Comparison of ENCODE assay signal across 11 cellular contexts in genomic region chr3:58021072-58021959, GRCh38. TPM values are rescaled to one million over a fixed set of nuclear protein-coding genes. Genes with fewer than 3 reads are reported as not detected.
DNase-seq lines count a peak whose midpoint lies in the region; ATAC-seq, FAIRE-seq and TF ChIP-seq lines count a peak whose summit lies in the region.
"Had no signal": no experiment of that assay in that cellular context is flagged by ENCODE, and none has a peak within 500 bp of the region (broad histone marks: within the 10 kb centered on the region; RNA-seq: fewer than 3 reads in every experiment).

No MANE protein-coding gene starts in this region.

- TF ChIP-seq CTCF in HCT116 (IDR thresholded peaks at IDR 0.05 in 2 of 3, conservative IDR thresholded peaks at IDR 0.05 in 1 of 3; ENCODE audit: borderline replicate concordance in 1 of 3, insufficient read depth in 1 of 3, low read depth in 2 of 3, low read length in 2 of 3) (no peak), gastroesophageal sphincter (IDR thresholded peaks at IDR 0.05) (no peak), prostate gland (IDR thresholded peaks at IDR 0.05) (no peak), GM13977 (IDR thresholded peaks at IDR 0.05; ENCODE audit: extremely low read depth, insufficient read depth, missing control alignments) (no peak)

- RAD21 ChIA-PET in HCT116 (lab: Charles Lee; ENCODE audit: low non-redundant PET in 1 of 2, low total read pairs in 2 of 2, uncharacterized antibody in 2 of 2, unreplicated experiment in 2 of 2) = interaction anchor here in 1 of 2 experiments (0.6 kb wide), 1 partner anchor 81 kb away, joined by 4 read pairs; no protein-coding TSS in a partner anchor

- POLR2A ChIA-PET in HCT116 (lab: Charles Lee) = no interaction called here

- DNase-seq in HCT116 (ENCODE audit: low read depth, low spot score) (no peak), NCI-H526 treated with DMSO at 0.1 percent for 48 hours (lab: John Stamatoyannopoulos, UW) (peak; percentile 21), prostate gland (ENCODE audit: low spot score) (no peak), GM12892 (ENCODE audit: insufficient read length) (no peak), GM13977 (ENCODE audit: low spot score) (no peak), cerebellar nuclear complex (lab: John Stamatoyannopoulos, UW) (no peak), immature natural killer cell (no peak)
- DNase-seq: NCI-H1930; stimulated activated CD4-positive, alpha-beta T cell treated with anti-CD3 and anti-CD28 coated beads, Interleukin-4, amount 100 ng/mL, for 24 hours had no signal

- H3K4me1 Mint-ChIP-seq in immature natural killer cell = peaks cover 2 to 22% of the 10 kb centered on the region in 2 donors

- H3K27ac ChIP-seq in HCT116 (ENCODE audit: low read depth, low read length) (no peak overlapping the region; the same call in 1 of the 2 replicates), gastroesophageal sphincter (peak overlapping the region; percentile 80 to 88 (median 86)), prostate gland (peak overlapping the region; percentile 67 to 84)

- H3K27me3 ChIP-seq in HCT116 (ENCODE audit: insufficient read depth, low read length) (no peaks in the 10 kb centered on the region), gastroesophageal sphincter (no peaks in the 10 kb centered on the region), prostate gland (replicated peaks; ENCODE audit: insufficient read depth) (no peaks in the 10 kb centered on the region)

- TF ChIP-seq EP300 in gastroesophageal sphincter (IDR thresholded peaks at IDR 0.05) = no peak

- peak; percentile 13; the same call in 1 of the 2 replicates for TF ChIP-seq RAD21 in HCT116 (IDR thresholded peaks at IDR 0.05; ENCODE audit: low read depth)

- peak overlapping the region; percentile 52 for H3K4me2 ChIP-seq in HCT116 (ENCODE audit: low read length)

- H3K4me1 ChIP-seq in HCT116 (ENCODE audit: control insufficient read depth in 1 of 2, insufficient read depth in 2 of 2, low read length in 2 of 2) (peaks cover 41 to 54% of the 10 kb centered on the region in 2 experiments), gastroesophageal sphincter (peaks cover 8 to 99% (median 47%) of the 10 kb centered on the region in 3 donors), prostate gland (replicated peaks) (peaks cover 49% of the 10 kb centered on the region)

- H3K9me3 ChIP-seq in HCT116 (ENCODE audit: control insufficient read depth in 1 of 2, insufficient read depth in 1 of 2, low read depth in 1 of 2, low read length in 2 of 2) = no peaks in the 10 kb centered on the region
- no peaks in the 10 kb centered on the region for H3K9me3 ChIP-seq in gastroesophageal sphincter
- no peaks in the 10 kb centered on the region for H3K9me3 ChIP-seq in prostate gland

- peak overlapping the region in 1 of 6 donors; percentile 44 for H3K27ac Mint-ChIP-seq in immature natural killer cell

- no peak for FAIRE-seq in GM12892 (lab: Jason Lieb, UNC)

- peaks cover 93% of the 10 kb centered on the region for H3K79me2 ChIP-seq in HCT116 (ENCODE audit: insufficient read depth, low read length)

- peak overlapping the region; percentile 14; the same call in 1 of the 2 replicates for H3K9ac ChIP-seq in HCT116 (ENCODE audit: low read length)

- intact Hi-C loops in HCT116 (cut with micrococcal nuclease) (no loop called here), prostate gland (cut with DNase I) (no loop called here)

- H3K9me2 ChIP-seq in HCT116 (ENCODE audit: insufficient read depth) = no peaks in the 10 kb centered on the region

- no peak overlapping the region for H3K4me3 Mint-ChIP-seq in immature natural killer cell
- H3K4me3 Mint-ChIP-seq: brain had no signal

- CTCF ChIA-PET in HCT116 (lab: Charles Lee) = no interaction called here

- peaks cover 8% of the 10 kb centered on the region for H4K20me1 ChIP-seq in HCT116 (ENCODE audit: insufficient read depth)

- 71 to 76% methylated on average over 5 to 6 of the region's 8 CpGs for WGBS in gastroesophageal sphincter (ENCODE audit: low coverage in 1 of 2), 2 donors
- 62% methylated on average over 8 of the region's 8 CpGs for WGBS in prostate gland

- H2AFZ ChIP-seq in HCT116 (ENCODE audit: low read depth, low read length, poor library complexity, severe bottlenecking) = no peak overlapping the region

- BruUV-seq in HCT116 (replicated peaks; lab: Mats Ljungman, UMichigan) = no TSS peak

- ATAC-seq in HCT116 (peak; percentile 81), gastroesophageal sphincter (no peak)

- no peaks in the 10 kb centered on the region for H3K27me3 Mint-ChIP-seq in immature natural killer cell (ENCODE audit: low read depth in 3 of 3)
- H3K27me3 Mint-ChIP-seq: brain had no signal

- H3K9me3 Mint-ChIP-seq in immature natural killer cell = no peaks in the 10 kb centered on the region
- H3K9me3 Mint-ChIP-seq: brain had no signal

- in situ Hi-C loops in GM13977 (cut with MboI; ENCODE audit: low pct_unique_long_range_greater_than_20kb, low sequenced_read_pairs, unreplicated experiment) = loop anchor here (25.0 kb wide), 2 partner anchors 141 to 291 kb away; partner anchors contain the start of genes HTD2 and RPP14

- TF ChIP-seq POLR2A in HCT116 (IDR thresholded peaks at IDR 0.05; ENCODE audit: borderline replicate concordance, extremely low read depth, insufficient read depth, insufficient read length) = no peak
- TF ChIP-seq POLR2A in gastroesophageal sphincter (IDR thresholded peaks at IDR 0.05) = no peak
- TF ChIP-seq POLR2A in prostate gland (IDR thresholded peaks at IDR 0.05) = no peak
- TF ChIP-seq POLR2A in GM12892 (IDR thresholded peaks at IDR 0.05; ENCODE audit: low read depth, low read length) = no peak

- H3K36me3 Mint-ChIP-seq in immature natural killer cell = no peaks in the 10 kb centered on the region
- H3K36me3 Mint-ChIP-seq: brain had no signal

- H3K36me3 ChIP-seq in HCT116 (ENCODE audit: control insufficient read depth in 1 of 2, insufficient read depth in 2 of 2, low read length in 2 of 2) (no peaks in the 10 kb centered on the region), gastroesophageal sphincter (no peaks in the 10 kb centered on the region), prostate gland (no peaks in the 10 kb centered on the region)

- H3K4me3 ChIP-seq in HCT116 (replicated peaks in 1 of 2; ENCODE audit: low read depth in 1 of 2, low read length in 2 of 2) (no peak overlapping the region), gastroesophageal sphincter (no peak overlapping the region), prostate gland (no peak overlapping the region)

TF ChIP-seq in HCT116, 20 proteins besides CTCF, POLR2A, EP300 and RAD21:
- TF ChIP-seq EZH2 (IDR thresholded peaks at IDR 0.05) (no peak), SP1 (IDR thresholded peaks at IDR 0.05; ENCODE audit: low read depth) (0 out of 2 replicates have a peak, but pooled peaks have one; percentile 13), ATF3 (IDR thresholded peaks at IDR 0.05) (no peak), EZH2phosphoT487 (IDR thresholded peaks at IDR 0.05; ENCODE audit: borderline replicate concordance) (no peak), TCF7L2 (IDR thresholded peaks at IDR 0.05; ENCODE audit: borderline replicate concordance, extremely low read depth, insufficient read depth, insufficient read length) (no peak), EGR1 (IDR thresholded peaks at IDR 0.05; ENCODE audit: low read depth) (no peak)

RNA-seq across cellular contexts. Expression of gene FLNB, which starts 13.1 kb away (rescaled TPM):
- total RNA-seq in HCT116 (2021; ENCODE audit: unreplicated experiment) (116 TPM), gastroesophageal sphincter (100 to 1,000 TPM in 1 of 4 donors, 10 to 100 TPM in 3; 60.2 to 138 (median 96.2) TPM), prostate gland (100 to 1,000 TPM; 331 to 408 TPM)
- 149 and 179 TPM in 2 replicates for polyA plus RNA-seq in HCT116 (2012)
- polyA plus RNA-seq in GM12892 (2012; ENCODE audit: missing spikeins) = 20.4 TPM
- 10 to 100 TPM in 1 of 3 donors, 1 to 10 TPM in 1, under 1 TPM in 1; 0.94 to 14.9 (median 7.5) TPM for polyA plus RNA-seq in immature natural killer cell
